Comparison of ENCODE assay signal across 17 cellular contexts in the genomic region with DNA sequence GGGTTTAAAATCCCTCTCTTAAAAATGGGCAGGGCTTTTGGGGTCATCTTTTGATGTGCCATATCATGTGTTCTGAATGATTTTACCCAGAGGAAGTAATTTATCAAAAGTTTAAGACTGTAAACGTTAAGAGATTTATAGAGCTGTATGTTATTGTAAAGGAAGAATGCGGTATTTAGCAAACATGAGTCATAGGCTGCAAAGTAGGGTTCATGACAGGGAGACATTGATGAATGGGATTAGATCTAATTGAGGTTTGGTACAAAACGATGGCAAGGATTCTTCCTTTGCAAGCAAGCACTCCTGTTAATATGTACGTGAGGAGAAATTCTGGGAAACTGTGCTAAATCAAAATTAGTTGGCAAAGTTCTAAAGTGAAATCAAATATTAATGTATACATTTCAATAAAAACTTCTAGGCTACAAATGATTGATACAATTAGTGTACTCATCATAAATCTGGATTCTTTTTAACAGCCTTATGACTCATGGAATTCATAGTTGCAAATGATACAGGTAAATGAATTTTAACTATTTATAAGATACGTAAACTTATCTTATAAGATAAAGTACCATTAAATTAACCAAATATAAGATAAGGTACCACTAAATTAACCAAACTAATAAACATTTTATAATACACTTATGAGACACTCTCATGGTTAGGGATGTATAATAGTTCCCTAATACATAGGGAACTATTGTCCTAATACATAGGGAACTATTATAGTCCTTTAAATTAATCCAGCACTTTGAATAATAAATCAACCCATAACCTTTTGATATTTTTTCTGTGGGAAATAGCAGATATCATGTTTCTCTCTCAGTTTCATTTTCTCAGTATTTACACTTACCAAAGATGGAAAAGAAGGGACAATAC. TPM values are rescaled to one million over a fixed set of nuclear protein-coding genes. Genes with fewer than 3 reads are reported as not detected.
DNase-seq lines count a peak whose midpoint lies in the region; ATAC-seq, FAIRE-seq and TF ChIP-seq lines count a peak whose summit lies in the region.
"Had no signal": no experiment of that assay in that cellular context is flagged by ENCODE, and none has a peak within 500 bp of the region (broad histone marks: within the 10 kb centered on the region; RNA-seq: fewer than 3 reads in every experiment).

No MANE protein-coding gene starts in this region.

- DNase-seq in EH (ENCODE audit: low read depth) (peak; percentile 78), LHCN-M2 (ENCODE audit: low read depth) (peak; percentile 3), astrocyte of the spinal cord (ENCODE audit: low read depth, low spot score) (peak; percentile 39), kidney (no peak), SHP77 treated with DMSO at 0.1 percent for 48 hours (lab: John Stamatoyannopoulos, UW) (no peak), T-helper 17 cell (no peak)
- DNase-seq: activated CD4-positive, alpha-beta T cell treated with anti-CD3 and anti-CD28 coated beads, Interleukin-2, amount 10 ng/mL, durations not matched to agents 7 days and 5 days; CD4-positive, alpha-beta T cell; erythroblast; NCI-H1092 treated with DMSO at 0.1 percent for 48 hours; NK-92 treated with Interleukin-12 subunit alpha and Interleukin-12 subunit beta, amount 100 ng/mL, for 24 hours; stimulated activated CD4-positive, alpha-beta T cell treated with anti-CD3 and anti-CD28 coated beads, Interleukin-4, amount 100 ng/mL, for 4 hours; stimulated activated naive CD8-positive, alpha-beta T cell treated with anti-CD3 and anti-CD28 coated beads, Interleukin-15, Interleukin-2, amounts not matched to agents 100 U/mL and 50 U/mL, for 24 hours; T-cell had no signal

- H3K36me3 Mint-ChIP-seq in T-helper 17 cell (ENCODE audit: low read depth): no peaks in the 10 kb centered on the region
- H3K36me3 Mint-ChIP-seq: T-cell had no signal

- TF ChIP-seq CTCF in astrocyte of the spinal cord (IDR thresholded peaks at IDR 0.05; ENCODE audit: low read depth, low read length): no peak
- TF ChIP-seq CTCF in kidney (IDR thresholded peaks at IDR 0.05; ENCODE audit: borderline replicate concordance, extremely low read depth, insufficient read depth): no peak

- no peaks in the 10 kb centered on the region for H3K36me3 ChIP-seq in kidney (ENCODE audit: control insufficient read depth in 1 of 2, insufficient read depth in 2 of 2, low read length in 2 of 2)
- H3K36me3 ChIP-seq: breast epithelium had no signal

- no peak overlapping the region for H3K27ac Mint-ChIP-seq in T-helper 17 cell
- H3K27ac Mint-ChIP-seq: activated CD4-positive, alpha-beta T cell treated with anti-CD3 and anti-CD28 coated beads, Interleukin-2, amount 10 ng/mL, durations not matched to agents 7 days and 5 days; CD4-positive, alpha-beta T cell; T-cell had no signal

- no peak overlapping the region for H3K27ac ChIP-seq in kidney (ENCODE audit: low read depth in 2 of 2, low read length in 2 of 2)
- H3K27ac ChIP-seq: breast epithelium had no signal

- no peaks in the 10 kb centered on the region for H3K4me1 ChIP-seq in kidney (ENCODE audit: control insufficient read depth in 1 of 2, insufficient read depth in 1 of 2, low read depth in 1 of 2, low read length in 2 of 2)
- H3K4me1 ChIP-seq: breast epithelium had no signal

- FAIRE-seq in kidney (lab: Jason Lieb, UNC): peak; percentile 21

- intact Hi-C loops in kidney (cut with DNase I): no loop called here

- no peaks in the 10 kb centered on the region for H3K27me3 Mint-ChIP-seq in T-helper 17 cell
- H3K27me3 Mint-ChIP-seq: activated CD4-positive, alpha-beta T cell treated with anti-CD3 and anti-CD28 coated beads, Interleukin-2, amount 10 ng/mL, durations not matched to agents 7 days and 5 days; CD4-positive, alpha-beta T cell; T-cell had no signal

- H3K9ac ChIP-seq in kidney (ENCODE audit: low read length in 2 of 2): no peak overlapping the region

- in situ Hi-C loops in astrocyte of the spinal cord (cut with HindIII; ENCODE audit: low sequenced_read_pairs): no loop called here

- peaks cover 6% of the 10 kb centered on the region for H3K4me1 Mint-ChIP-seq in T-helper 17 cell
- H3K4me1 Mint-ChIP-seq: activated CD4-positive, alpha-beta T cell treated with anti-CD3 and anti-CD28 coated beads, Interleukin-2, amount 10 ng/mL, durations not matched to agents 7 days and 5 days; T-cell had no signal

- no peak overlapping the region for H3K4me3 Mint-ChIP-seq in T-helper 17 cell
- H3K4me3 Mint-ChIP-seq: activated CD4-positive, alpha-beta T cell treated with anti-CD3 and anti-CD28 coated beads, Interleukin-2, amount 10 ng/mL, durations not matched to agents 7 days and 5 days; CD4-positive, alpha-beta T cell; T-cell had no signal

- no peak overlapping the region for H3K4me3 ChIP-seq in astrocyte of the spinal cord (ENCODE audit: low read depth, low read length)
- no peak overlapping the region for H3K4me3 ChIP-seq in kidney (ENCODE audit: low read length in 2 of 2)
- H3K4me3 ChIP-seq: breast epithelium had no signal

- ATAC-seq in HG02852 (IDR thresholded peaks at IDR 0.05; ENCODE audit: unreplicated experiment) (no peak), HG03139 (IDR thresholded peaks at IDR 0.05; ENCODE audit: unreplicated experiment) (no peak), T-helper 17 cell (no peak)
- ATAC-seq: stimulated activated naive CD8-positive, alpha-beta T cell treated with anti-CD3 and anti-CD28 coated beads, Interleukin-15, Interleukin-2, amounts not matched to agents 100 U/mL and 50 U/mL, for 24 hours; T-cell had no signal

- H3K9me3 ChIP-seq in kidney (ENCODE audit: control insufficient read depth in 1 of 2, low read length in 2 of 2) (no peaks in the 10 kb centered on the region), T-helper 17 cell (ENCODE audit: control insufficient read depth, low read length, poor library complexity, severe bottlenecking) (no peaks in the 10 kb centered on the region)
- H3K9me3 ChIP-seq: breast epithelium had no signal

RNA-seq across cellular contexts. Expression of gene KIF18A, which starts 58.4 kb away (rescaled TPM):
- total RNA-seq in LHCN-M2 (2014; rRNA removed) (32.3 and 38.1 TPM in 2 replicates), kidney (0.50 TPM), T-helper 17 cell (1 to 10 TPM; 5.3 to 8.9 TPM)
- 3.3 TPM for polyA plus RNA-seq in LHCN-M2 (2012)
- 0.39 TPM for polyA plus RNA-seq in kidney (ENCODE audit: insufficient read depth, low read depth, low replicate concordance)

RNA-seq across cellular contexts. Expression of gene METTL15, which starts 58.6 kb away (rescaled TPM):
- 13.7 and 15.2 TPM in 2 replicates for total RNA-seq in LHCN-M2 (2014; rRNA removed)
- polyA plus RNA-seq in LHCN-M2 (2012): 3.3 TPM
- 14.7 TPM for total RNA-seq in kidney
- polyA plus RNA-seq in kidney (ENCODE audit: insufficient read depth, low read depth, low replicate concordance): 6.4 TPM
- 1 to 10 TPM; 9.4 to 9.5 TPM for total RNA-seq in T-helper 17 cell

Comparison
In these comparisons a context has a peak if more than half of its experiments do, and no peak if none do; other contexts are left out.
1. DNase-seq: peak in EH (single experiment), LHCN-M2 (single experiment) and astrocyte of the spinal cord (single experiment); none in kidney (single experiment), SHP77 treated with DMSO at 0.1 percent for 48 hours (single experiment) and T-helper 17 cell (0 of 3).